In genomic region chr11:6411594-6412031, GRCh38 we compare ENCODE assay signal across 20 cellular contexts. TPM values are rescaled to one million over a fixed set of nuclear protein-coding genes. Genes with fewer than 3 reads are reported as not detected.
DNase-seq lines count a peak whose midpoint lies in the region; ATAC-seq and TF ChIP-seq lines count a peak whose summit lies in the region.
"Had no signal": no experiment of that assay in that cellular context is flagged by ENCODE, and none has a peak within 500 bp of the region (broad histone marks: within the 10 kb centered on the region; RNA-seq: fewer than 3 reads in every experiment).

No MANE protein-coding gene starts in this region.

- TF ChIP-seq CTCF in PC-3 (conservative IDR thresholded peaks at IDR 0.05; ENCODE audit: low read depth, low read length) = no peak

- no peak overlapping the region for H3K4me3 ChIP-seq in PC-3 (ENCODE audit: low read length)
- H3K4me3 ChIP-seq: BLaER1 had no signal

- intact Hi-C loops in PC-3 (cut with micrococcal nuclease) = no loop called here

- no peaks in the 10 kb centered on the region for H3K36me3 ChIP-seq in PC-3 (ENCODE audit: low read depth, low read length)

- CTCF ChIA-PET in PC-3 (lab: Charles Lee) = no interaction called here

- no peaks in the 10 kb centered on the region for H3K79me2 ChIP-seq in PC-3 (ENCODE audit: low read length)

- H3K9me3 Mint-ChIP-seq in activated naive CD4-positive, alpha-beta T cell treated with anti-CD3 and anti-CD28 coated beads, Interleukin-2, amount 50 U/mL, for 24 hours = no peaks in the 10 kb centered on the region
- H3K9me3 Mint-ChIP-seq in naive thymus-derived CD8-positive, alpha-beta T cell = no peaks in the 10 kb centered on the region
- H3K9me3 Mint-ChIP-seq in activated T-cell treated with anti-CD3 and anti-CD28 coated beads, Interleukin-2, amount 50 U/mL, for 72 hours = no peaks in the 10 kb centered on the region

- H3K4me3 Mint-ChIP-seq in activated naive CD4-positive, alpha-beta T cell treated with anti-CD3 and anti-CD28 coated beads, Interleukin-2, amount 50 U/mL, for 24 hours = no peak overlapping the region
- H3K4me3 Mint-ChIP-seq in naive thymus-derived CD8-positive, alpha-beta T cell = peak overlapping the region in 5 of 10 donors; percentile 3 to 43 (median 30)
- H3K4me3 Mint-ChIP-seq in activated T-cell treated with anti-CD3 and anti-CD28 coated beads, Interleukin-2, amount 50 U/mL, for 72 hours = no peak overlapping the region

- H3K36me3 Mint-ChIP-seq in activated naive CD4-positive, alpha-beta T cell treated with anti-CD3 and anti-CD28 coated beads, Interleukin-2, amount 50 U/mL, for 24 hours = peaks cover 6% of the 10 kb centered on the region
- peaks cover 5 to 42% (median 16%) of the 10 kb centered on the region in 3 donors for H3K36me3 Mint-ChIP-seq in naive thymus-derived CD8-positive, alpha-beta T cell
- H3K36me3 Mint-ChIP-seq in activated T-cell treated with anti-CD3 and anti-CD28 coated beads, Interleukin-2, amount 50 U/mL, for 72 hours (ENCODE audit: insufficient read depth in 2 of 2) = peaks cover 0 to 4% of the 10 kb centered on the region in 2 donors

- H3K9ac ChIP-seq in PC-3 (ENCODE audit: low read length) = no peak overlapping the region
- H3K9ac ChIP-seq: BLaER1 had no signal

- H3K27ac ChIP-seq in PC-3 (ENCODE audit: low read length) = no peak overlapping the region
- H3K27ac ChIP-seq: 22Rv1, BLaER1 had no signal

- no peaks in the 10 kb centered on the region for H3K9me3 ChIP-seq in PC-3 (ENCODE audit: low read length)
- H3K9me3 ChIP-seq: BLaER1 had no signal

- H3K4me2 ChIP-seq in PC-3 (ENCODE audit: low read length) = no peak overlapping the region
- H3K4me2 ChIP-seq: BLaER1 had no signal

- no peaks in the 10 kb centered on the region for H4K20me1 ChIP-seq in PC-3 (ENCODE audit: low read length)

- no peaks in the 10 kb centered on the region for H3F3A ChIP-seq in PC-3 (ENCODE audit: low read length, unreplicated experiment)

- no peaks in the 10 kb centered on the region for H3K9me2 ChIP-seq in PC-3 (replicated peaks; ENCODE audit: low read length)

- no peaks in the 10 kb centered on the region for H3K27me3 Mint-ChIP-seq in activated naive CD4-positive, alpha-beta T cell treated with anti-CD3 and anti-CD28 coated beads, Interleukin-2, amount 50 U/mL, for 24 hours
- H3K27me3 Mint-ChIP-seq in naive thymus-derived CD8-positive, alpha-beta T cell = no peaks in the 10 kb centered on the region
- H3K27me3 Mint-ChIP-seq in activated T-cell treated with anti-CD3 and anti-CD28 coated beads, Interleukin-2, amount 50 U/mL, for 72 hours (ENCODE audit: low read depth) = no peaks in the 10 kb centered on the region

- peak overlapping the region; percentile 9 for H3K27ac Mint-ChIP-seq in activated naive CD4-positive, alpha-beta T cell treated with anti-CD3 and anti-CD28 coated beads, Interleukin-2, amount 50 U/mL, for 24 hours
- H3K27ac Mint-ChIP-seq in naive thymus-derived CD8-positive, alpha-beta T cell = peak overlapping the region in 6 of 10 donors; percentile 65 to 87 (median 78)
- no peak overlapping the region for H3K27ac Mint-ChIP-seq in activated T-cell treated with anti-CD3 and anti-CD28 coated beads, Interleukin-2, amount 50 U/mL, for 72 hours

- H3K4me1 ChIP-seq in PC-3 (ENCODE audit: insufficient read depth, low read length) = no peaks in the 10 kb centered on the region

- POLR2A ChIA-PET in naive thymus-derived CD8-positive, alpha-beta T cell (lab: Charles Lee) = interaction anchor here (0.6 to 13.6 kb wide), 3 partner anchors 9 to 25 kb away, joined by 3 to 421 read pairs (median 121); partner anchors contain the start of gene SMPD1
- POLR2A ChIA-PET in PC-3 (lab: Charles Lee; ENCODE audit: unreplicated experiment) = no interaction called here

- ATAC-seq in naive thymus-derived CD8-positive, alpha-beta T cell = no peak
- ATAC-seq in PC-3 = no peak
- ATAC-seq in activated T-cell treated with anti-CD3 and anti-CD28 coated beads, Interleukin-2, amount 50 U/mL, for 72 hours (replicated peaks in 1 of 2) = no peak

- no peak overlapping the region for H2AFZ ChIP-seq in PC-3 (ENCODE audit: low read length)

- no TSS peak for BruUV-seq in PC-3 (replicated peaks; lab: Mats Ljungman, UMichigan)

- peaks cover 29% of the 10 kb centered on the region for H3K4me1 Mint-ChIP-seq in activated naive CD4-positive, alpha-beta T cell treated with anti-CD3 and anti-CD28 coated beads, Interleukin-2, amount 50 U/mL, for 24 hours
- peaks cover 18 to 43% (median 33%) of the 10 kb centered on the region in 4 donors for H3K4me1 Mint-ChIP-seq in naive thymus-derived CD8-positive, alpha-beta T cell
- H3K4me1 Mint-ChIP-seq in activated T-cell treated with anti-CD3 and anti-CD28 coated beads, Interleukin-2, amount 50 U/mL, for 72 hours (ENCODE audit: low read depth) = peaks cover 36% of the 10 kb centered on the region

- no peak for DNase-seq in activated naive CD4-positive, alpha-beta T cell treated with Interleukin-2 at 50 U/mL for 16 hours
- DNase-seq in globus pallidus (ENCODE audit: low spot score) = peak; percentile 94
- no peak for DNase-seq in naive thymus-derived CD8-positive, alpha-beta T cell
- DNase-seq in PC-3 = no peak
- no peak for DNase-seq in glomerular visceral epithelial cell (ENCODE audit: extremely low spot score)
- no peak for DNase-seq in activated T-cell treated with anti-CD3 and anti-CD28 coated beads, Interleukin-2, amount 50 U/mL, for 72 hours
- no peak for DNase-seq in HuH-7.5 (ENCODE audit: low spot score)
- DNase-seq: COR-L47; HCEC 1CT; KG1; NCI-H1048; NCI-H1694; NCI-H345; NCI-H526 treated with DMSO at 0.1 percent for 48 hours; NK-92 treated with Interleukin-12 subunit alpha and Interleukin-12 subunit beta, amount 100 ng/mL, for 24 hours; OCI-M1 had no signal

- no peaks in the 10 kb centered on the region for H3K27me3 ChIP-seq in PC-3 (ENCODE audit: low read length)
- H3K27me3 ChIP-seq: BLaER1 had no signal

RNA-seq across cellular contexts. Expression of gene APBB1, which starts 7.3 kb away (rescaled TPM):
- total RNA-seq in naive thymus-derived CD8-positive, alpha-beta T cell = 100 to 1,000 TPM; 135 to 141 TPM
- 100 to 1,000 TPM; 115 to 196 (median 146) TPM for polyA plus RNA-seq in naive thymus-derived CD8-positive, alpha-beta T cell
- total RNA-seq in PC-3 (2014; rRNA removed) = 17.5 and 24.7 TPM in 2 replicates
- total RNA-seq in activated T-cell treated with anti-CD3 and anti-CD28 coated beads, Interleukin-2, amount 50 U/mL, for 72 hours = 10 to 100 TPM; 42.0 to 63.8 TPM

RNA-seq across cellular contexts. Expression of gene SMPD1, which starts 21.3 kb away (rescaled TPM):
- 10 to 100 TPM; 54.8 to 62.0 TPM for total RNA-seq in naive thymus-derived CD8-positive, alpha-beta T cell
- polyA plus RNA-seq in naive thymus-derived CD8-positive, alpha-beta T cell = 10 to 100 TPM; 22.4 to 32.6 (median 31.7) TPM
- total RNA-seq in PC-3 (2014; rRNA removed) = 12.1 and 12.9 TPM in 2 replicates
- total RNA-seq in activated T-cell treated with anti-CD3 and anti-CD28 coated beads, Interleukin-2, amount 50 U/mL, for 72 hours = 10 to 100 TPM; 21.7 to 25.9 TPM

RNA-seq across cellular contexts. Expression of gene HPX, which starts 29.2 kb away (rescaled TPM):
- total RNA-seq in naive thymus-derived CD8-positive, alpha-beta T cell = 1 to 10 TPM; 1.6 to 1.7 TPM
- not detected for polyA plus RNA-seq in naive thymus-derived CD8-positive, alpha-beta T cell
- 1.6 TPM in 1 of 2 replicates, not detected in the other for total RNA-seq in PC-3 (2014; rRNA removed)
- 1 to 10 TPM; 1.2 to 1.6 TPM for total RNA-seq in activated T-cell treated with anti-CD3 and anti-CD28 coated beads, Interleukin-2, amount 50 U/mL, for 72 hours
- total RNA-seq: M059J had no signal
